Comparison of ENCODE assay signal across 13 cellular contexts in genomic region chr7:46215987-46216567, GRCh38.
DNase-seq lines count a peak whose midpoint lies in the region; ATAC-seq lines count a peak whose summit lies in the region.
"Had no signal": no experiment of that assay in that cellular context is flagged by ENCODE, and none has a peak within 500 bp of the region (broad histone marks: within the 10 kb centered on the region; RNA-seq: fewer than 3 reads in every experiment).

No MANE protein-coding gene starts in this region.

- ATAC-seq in left ventricle myocardium superior (peak; percentile 87), GM21619 (IDR thresholded peaks at IDR 0.05; ENCODE audit: unreplicated experiment) (no peak), GM21529 (IDR thresholded peaks at IDR 0.05; ENCODE audit: unreplicated experiment) (no peak), HG02588 (IDR thresholded peaks at IDR 0.05; ENCODE audit: unreplicated experiment) (no peak), HG03354 (IDR thresholded peaks at IDR 0.05; ENCODE audit: poor library complexity, severe bottlenecking, unreplicated experiment) (no peak)
- ATAC-seq: effector memory CD8-positive, alpha-beta T cell; SK-N-SH treated with all-trans-retinoic acid at 6 μM for 48 hours had no signal

- intact Hi-C loops in left ventricle myocardium superior (cut with micrococcal nuclease), result no loop called here

- no peak overlapping the region for H3K9ac ChIP-seq in NT2/D1 (ENCODE audit: insufficient read length, low read depth)

- no peaks in the 10 kb centered on the region for H3K36me3 ChIP-seq in NT2/D1 (ENCODE audit: insufficient read depth, insufficient read length, low read length)

- H3K27me3 ChIP-seq in NT2/D1 (ENCODE audit: insufficient read depth, insufficient read length), result no peaks in the 10 kb centered on the region

- no peaks in the 10 kb centered on the region for H3K4me1 ChIP-seq in NT2/D1 (ENCODE audit: insufficient read depth, insufficient read length)

- no peaks in the 10 kb centered on the region for H3K9me3 ChIP-seq in NT2/D1 (ENCODE audit: insufficient read depth, low read length)

- peak; percentile 37 for DNase-seq in HuH-7.5 (ENCODE audit: low spot score)
- peak; percentile 83 for DNase-seq in NT2/D1 (ENCODE audit: low read depth, low spot score)
- peak; percentile 48 for DNase-seq in left ventricle myocardium superior
- peak; percentile 70 for DNase-seq in pons (ENCODE audit: low spot score)
- DNase-seq: activated T-cell treated with anti-CD3 and anti-CD28 coated beads, Interleukin-2, amount 50 U/mL, for 1 hour; effector memory CD8-positive, alpha-beta T cell; HCEC 1CT; NK-92 treated with Interleukin-12 subunit alpha and Interleukin-12 subunit beta, amount 100 ng/mL, for 24 hours had no signal

- H3K4me3 ChIP-seq in NT2/D1 (ENCODE audit: insufficient read length, low read depth), result no peak overlapping the region
